Comparison of ENCODE assay signal across 1 cellular context in the genomic region with DNA sequence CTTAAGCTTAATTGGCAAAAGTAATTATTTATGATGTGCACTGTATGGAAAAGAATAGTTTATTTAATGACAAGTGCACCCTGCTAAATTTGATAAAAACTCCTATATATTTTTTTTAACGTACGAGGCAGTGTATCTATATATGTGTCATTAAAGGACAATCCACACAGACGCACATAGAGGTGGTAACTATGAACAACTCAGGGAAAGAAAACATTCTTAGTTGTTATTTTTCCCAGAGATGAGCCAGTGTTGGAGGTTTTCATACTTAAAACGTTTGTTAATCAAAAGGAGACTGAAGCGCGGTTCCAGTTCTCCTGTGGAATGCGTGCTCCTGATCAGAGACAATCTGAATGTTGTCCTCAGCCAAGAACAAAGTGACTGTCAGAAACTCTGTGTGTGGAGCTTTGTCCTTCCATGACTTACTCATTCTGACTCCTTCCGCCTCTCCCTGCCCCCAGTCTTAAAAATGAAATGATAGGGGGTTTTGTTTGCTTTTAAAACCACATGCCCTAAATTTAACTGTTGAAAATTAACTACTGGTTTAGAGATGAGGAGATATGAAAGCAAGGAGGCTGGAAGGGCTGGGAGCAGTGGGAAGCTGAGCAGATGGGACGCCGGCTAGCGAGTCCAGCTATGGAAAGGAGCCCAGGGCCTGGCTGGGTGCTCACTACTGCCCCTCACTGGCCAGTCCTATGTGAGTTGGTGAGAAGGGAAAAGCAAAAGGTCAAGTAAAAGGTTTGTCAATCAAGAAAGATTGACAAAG.
TF ChIP-seq lines count a peak whose summit lies in the region.

No MANE protein-coding gene starts in this region.

TF ChIP-seq in HepG2, 621 proteins besides CTCF, POLR2A, EP300 and RAD21 (continued from another document and continues in another):
- no peak for TF ChIP-seq ZNF513 (CRISPR knock-in tag; conservative IDR thresholded peaks at IDR 0.05)
- TF ChIP-seq ZNF510 (CRISPR knock-in tag; IDR thresholded peaks at IDR 0.05; ENCODE audit: low read depth) = no peak
- TF ChIP-seq, protein P1, sequence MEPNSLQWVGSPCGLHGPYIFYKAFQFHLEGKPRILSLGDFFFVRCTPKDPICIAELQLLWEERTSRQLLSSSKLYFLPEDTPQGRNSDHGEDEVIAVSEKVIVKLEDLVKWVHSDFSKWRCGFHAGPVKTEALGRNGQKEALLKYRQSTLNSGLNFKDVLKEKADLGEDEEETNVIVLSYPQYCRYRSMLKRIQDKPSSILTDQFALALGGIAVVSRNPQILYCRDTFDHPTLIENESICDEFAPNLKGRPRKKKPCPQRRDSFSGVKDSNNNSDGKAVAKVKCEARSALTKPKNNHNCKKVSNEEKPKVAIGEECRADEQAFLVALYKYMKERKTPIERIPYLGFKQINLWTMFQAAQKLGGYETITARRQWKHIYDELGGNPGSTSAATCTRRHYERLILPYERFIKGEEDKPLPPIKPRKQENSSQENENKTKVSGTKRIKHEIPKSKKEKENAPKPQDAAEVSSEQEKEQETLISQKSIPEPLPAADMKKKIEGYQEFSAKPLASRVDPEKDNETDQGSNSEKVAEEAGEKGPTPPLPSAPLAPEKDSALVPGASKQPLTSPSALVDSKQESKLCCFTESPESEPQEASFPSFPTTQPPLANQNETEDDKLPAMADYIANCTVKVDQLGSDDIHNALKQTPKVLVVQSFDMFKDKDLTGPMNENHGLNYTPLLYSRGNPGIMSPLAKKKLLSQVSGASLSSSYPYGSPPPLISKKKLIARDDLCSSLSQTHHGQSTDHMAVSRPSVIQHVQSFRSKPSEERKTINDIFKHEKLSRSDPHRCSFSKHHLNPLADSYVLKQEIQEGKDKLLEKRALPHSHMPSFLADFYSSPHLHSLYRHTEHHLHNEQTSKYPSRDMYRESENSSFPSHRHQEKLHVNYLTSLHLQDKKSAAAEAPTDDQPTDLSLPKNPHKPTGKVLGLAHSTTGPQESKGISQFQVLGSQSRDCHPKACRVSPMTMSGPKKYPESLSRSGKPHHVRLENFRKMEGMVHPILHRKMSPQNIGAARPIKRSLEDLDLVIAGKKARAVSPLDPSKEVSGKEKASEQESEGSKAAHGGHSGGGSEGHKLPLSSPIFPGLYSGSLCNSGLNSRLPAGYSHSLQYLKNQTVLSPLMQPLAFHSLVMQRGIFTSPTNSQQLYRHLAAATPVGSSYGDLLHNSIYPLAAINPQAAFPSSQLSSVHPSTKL (CRISPR knock-in tag; IDR thresholded peaks at IDR 0.05) = peak; percentile 77; the same call in 1 of the 2 replicates
- TF ChIP-seq HNRNPK (IDR thresholded peaks at IDR 0.05; ENCODE audit: low read depth, low read length, poor library complexity, severe bottlenecking) = no peak
- TF ChIP-seq GABPA (IDR thresholded peaks at IDR 0.05; ENCODE audit: low read depth, low read length) = no peak
- no peak for TF ChIP-seq GABPA (CRISPR knock-in tag; IDR thresholded peaks at IDR 0.05; ENCODE audit: low read depth)
- TF ChIP-seq THAP8 (CRISPR knock-in tag; IDR thresholded peaks at IDR 0.05; ENCODE audit: borderline replicate concordance) = no peak
- no peak for TF ChIP-seq GPBP1L1 (CRISPR knock-in tag; IDR thresholded peaks at IDR 0.05)
- TF ChIP-seq ZNF775 (CRISPR knock-in tag; IDR thresholded peaks at IDR 0.05; ENCODE audit: borderline replicate concordance) = no peak
- TF ChIP-seq ZNF878 (CRISPR knock-in tag; IDR thresholded peaks at IDR 0.05) = 0 out of 2 replicates have a peak, but pooled peaks have one; percentile 26
- peak; percentile 51 for TF ChIP-seq DRAP1 (CRISPR knock-in tag; IDR thresholded peaks at IDR 0.05)
- no peak for TF ChIP-seq ZNF235 (CRISPR knock-in tag; IDR thresholded peaks at IDR 0.05; ENCODE audit: borderline replicate concordance)
- peak; percentile 15; the same call in 1 of the 2 replicates for TF ChIP-seq ZFX (CRISPR knock-in tag; IDR thresholded peaks at IDR 0.05; ENCODE audit: low read depth)
- TF ChIP-seq RXRB (CRISPR knock-in tag; IDR thresholded peaks at IDR 0.05; ENCODE audit: borderline replicate concordance) = peak; percentile 37; the same call in 1 of the 2 replicates
- TF ChIP-seq ZNF331 (CRISPR knock-in tag; IDR thresholded peaks at IDR 0.05) = no peak; the same call in 1 of the 2 replicates
- TF ChIP-seq KLF11 (CRISPR knock-in tag; IDR thresholded peaks at IDR 0.05) = no peak
- TF ChIP-seq ZNF383 (CRISPR knock-in tag; IDR thresholded peaks at IDR 0.05; ENCODE audit: borderline replicate concordance) = no peak
- peak; percentile 42; the same call in 1 of the 2 replicates for TF ChIP-seq PHF21A (CRISPR knock-in tag; IDR thresholded peaks at IDR 0.05)
- no peak for TF ChIP-seq ZFYVE20 (CRISPR knock-in tag; IDR thresholded peaks at IDR 0.05; ENCODE audit: borderline replicate concordance, low read depth)
- TF ChIP-seq, protein P2, sequence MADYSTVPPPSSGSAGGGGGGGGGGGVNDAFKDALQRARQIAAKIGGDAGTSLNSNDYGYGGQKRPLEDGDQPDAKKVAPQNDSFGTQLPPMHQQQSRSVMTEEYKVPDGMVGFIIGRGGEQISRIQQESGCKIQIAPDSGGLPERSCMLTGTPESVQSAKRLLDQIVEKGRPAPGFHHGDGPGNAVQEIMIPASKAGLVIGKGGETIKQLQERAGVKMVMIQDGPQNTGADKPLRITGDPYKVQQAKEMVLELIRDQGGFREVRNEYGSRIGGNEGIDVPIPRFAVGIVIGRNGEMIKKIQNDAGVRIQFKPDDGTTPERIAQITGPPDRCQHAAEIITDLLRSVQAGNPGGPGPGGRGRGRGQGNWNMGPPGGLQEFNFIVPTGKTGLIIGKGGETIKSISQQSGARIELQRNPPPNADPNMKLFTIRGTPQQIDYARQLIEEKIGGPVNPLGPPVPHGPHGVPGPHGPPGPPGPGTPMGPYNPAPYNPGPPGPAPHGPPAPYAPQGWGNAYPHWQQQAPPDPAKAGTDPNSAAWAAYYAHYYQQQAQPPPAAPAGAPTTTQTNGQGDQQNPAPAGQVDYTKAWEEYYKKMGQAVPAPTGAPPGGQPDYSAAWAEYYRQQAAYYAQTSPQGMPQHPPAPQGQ (CRISPR knock-in tag; IDR thresholded peaks at IDR 0.05; ENCODE audit: borderline replicate concordance) = no peak
- TF ChIP-seq ZNF761 (CRISPR knock-in tag; conservative IDR thresholded peaks at IDR 0.05) = no peak
- TF ChIP-seq IKZF1 (IDR thresholded peaks at IDR 0.05) = no peak
- TF ChIP-seq TGIF2 (CRISPR knock-in tag; IDR thresholded peaks at IDR 0.05) = 0 out of 2 replicates have a peak, but pooled peaks have one; percentile 7
- TF ChIP-seq ZNF557 (CRISPR knock-in tag; IDR thresholded peaks at IDR 0.05) = no peak
- TF ChIP-seq, protein P3, sequence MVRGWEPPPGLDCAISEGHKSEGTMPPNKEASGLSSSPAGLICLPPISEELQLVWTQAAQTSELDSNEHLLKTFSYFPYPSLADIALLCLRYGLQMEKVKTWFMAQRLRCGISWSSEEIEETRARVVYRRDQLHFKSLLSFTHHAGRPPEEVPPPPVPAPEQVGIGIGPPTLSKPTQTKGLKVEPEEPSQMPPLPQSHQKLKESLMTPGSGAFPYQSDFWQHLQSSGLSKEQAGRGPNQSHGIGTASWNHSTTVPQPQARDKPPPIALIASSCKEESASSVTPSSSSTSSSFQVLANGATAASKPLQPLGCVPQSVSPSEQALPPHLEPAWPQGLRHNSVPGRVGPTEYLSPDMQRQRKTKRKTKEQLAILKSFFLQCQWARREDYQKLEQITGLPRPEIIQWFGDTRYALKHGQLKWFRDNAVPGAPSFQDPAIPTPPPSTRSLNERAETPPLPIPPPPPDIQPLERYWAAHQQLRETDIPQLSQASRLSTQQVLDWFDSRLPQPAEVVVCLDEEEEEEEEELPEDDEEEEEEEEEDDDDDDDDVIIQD (CRISPR knock-in tag; IDR thresholded peaks at IDR 0.05; ENCODE audit: low read depth) = 0 out of 2 replicates have a peak, but pooled peaks have one; percentile 31
- no peak for TF ChIP-seq KDM6A (CRISPR knock-in tag; IDR thresholded peaks at IDR 0.05; ENCODE audit: low read depth)
- no peak for TF ChIP-seq TBX3 (IDR thresholded peaks at IDR 0.05; ENCODE audit: borderline replicate concordance)
- TF ChIP-seq ZFP36L2 (CRISPR knock-in tag; IDR thresholded peaks at IDR 0.05) = no peak
- TF ChIP-seq ZNF446 (CRISPR knock-in tag; IDR thresholded peaks at IDR 0.05) = no peak
- TF ChIP-seq HOXA5 (CRISPR knock-in tag; IDR thresholded peaks at IDR 0.05) = no peak
- TF ChIP-seq DR1 (CRISPR knock-in tag; IDR thresholded peaks at IDR 0.05) = no peak
- no peak for TF ChIP-seq NFYC (CRISPR knock-in tag; IDR thresholded peaks at IDR 0.05)
- no peak for TF ChIP-seq ZNF354B (CRISPR knock-in tag; IDR thresholded peaks at IDR 0.05)
- TF ChIP-seq LCORL (IDR thresholded peaks at IDR 0.05) = no peak
- 0 out of 2 replicates have a peak, but pooled peaks have one; percentile 37 for TF ChIP-seq LCORL (CRISPR knock-in tag; IDR thresholded peaks at IDR 0.05)
- no peak for TF ChIP-seq ZNF891 (CRISPR knock-in tag; IDR thresholded peaks at IDR 0.05)
- peak; percentile 82; the same call in 1 of the 2 replicates for TF ChIP-seq ZNF281 (CRISPR knock-in tag; IDR thresholded peaks at IDR 0.05; ENCODE audit: borderline replicate concordance)
- peak; percentile 46; the same call in 1 of the 2 replicates for TF ChIP-seq POGZ (CRISPR knock-in tag; IDR thresholded peaks at IDR 0.05)
- TF ChIP-seq ZNF747 (CRISPR knock-in tag; IDR thresholded peaks at IDR 0.05; ENCODE audit: borderline replicate concordance) = 0 out of 2 replicates have a peak, but pooled peaks have one; percentile 25
- TF ChIP-seq, protein P4, sequence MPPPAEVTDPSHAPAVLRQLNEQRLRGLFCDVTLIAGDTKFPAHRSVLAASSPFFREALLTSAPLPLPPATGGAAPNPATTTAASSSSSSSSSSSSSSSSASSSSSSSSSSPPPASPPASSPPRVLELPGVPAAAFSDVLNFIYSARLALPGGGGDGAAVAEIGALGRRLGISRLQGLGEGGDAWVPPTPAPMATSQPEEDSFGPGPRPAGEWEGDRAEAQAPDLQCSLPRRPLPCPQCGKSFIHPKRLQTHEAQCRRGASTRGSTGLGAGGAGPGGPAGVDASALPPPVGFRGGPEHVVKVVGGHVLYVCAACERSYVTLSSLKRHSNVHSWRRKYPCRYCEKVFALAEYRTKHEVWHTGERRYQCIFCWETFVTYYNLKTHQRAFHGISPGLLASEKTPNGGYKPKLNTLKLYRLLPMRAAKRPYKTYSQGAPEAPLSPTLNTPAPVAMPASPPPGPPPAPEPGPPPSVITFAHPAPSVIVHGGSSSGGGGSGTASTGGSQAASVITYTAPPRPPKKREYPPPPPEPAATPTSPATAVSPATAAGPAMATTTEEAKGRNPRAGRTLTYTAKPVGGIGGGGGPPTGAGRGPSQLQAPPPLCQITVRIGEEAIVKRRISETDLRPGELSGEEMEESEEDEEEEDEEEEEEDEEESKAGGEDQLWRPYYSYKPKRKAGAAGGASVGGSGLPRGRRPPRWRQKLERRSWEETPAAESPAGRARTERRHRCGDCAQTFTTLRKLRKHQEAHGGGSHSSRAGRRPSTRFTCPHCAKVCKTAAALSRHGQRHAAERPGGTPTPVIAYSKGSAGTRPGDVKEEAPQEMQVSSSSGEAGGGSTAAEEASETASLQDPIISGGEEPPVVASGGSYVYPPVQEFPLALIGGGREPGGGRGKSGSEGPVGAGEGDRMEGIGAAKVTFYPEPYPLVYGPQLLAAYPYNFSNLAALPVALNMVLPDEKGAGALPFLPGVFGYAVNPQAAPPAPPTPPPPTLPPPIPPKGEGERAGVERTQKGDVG (CRISPR knock-in tag; IDR thresholded peaks at IDR 0.05; ENCODE audit: borderline replicate concordance) = no peak
- no peak for TF ChIP-seq ZNF296 (CRISPR knock-in tag; conservative IDR thresholded peaks at IDR 0.05)
